8 cellular contexts compared by ENCODE assay signal in the genomic region with DNA sequence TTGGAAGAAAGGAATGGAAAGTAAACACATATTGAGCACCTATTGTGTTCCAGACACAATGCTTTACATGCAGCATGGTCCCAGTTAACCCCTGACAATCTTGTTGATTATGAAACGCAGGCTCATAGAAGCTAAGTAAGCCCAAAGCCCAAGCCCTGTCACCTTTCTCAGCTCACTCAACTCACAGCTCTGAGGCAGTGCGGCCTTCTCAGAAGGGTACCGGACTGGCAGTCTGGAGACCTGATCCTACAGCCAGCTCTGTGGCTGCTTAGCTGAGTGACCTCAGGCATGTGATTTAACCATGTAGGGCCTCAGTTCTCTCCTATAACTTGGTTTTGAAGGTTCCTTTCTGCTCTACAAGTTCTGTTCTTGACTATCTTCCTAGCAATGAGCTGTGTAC. TPM values are rescaled to one million over a fixed set of nuclear protein-coding genes. Genes with fewer than 3 reads are reported as not detected.
DNase-seq lines count a peak whose midpoint lies in the region; ATAC-seq and TF ChIP-seq lines count a peak whose summit lies in the region.

No MANE protein-coding gene starts in this region.

- peak overlapping the region; percentile 95 for H3K4me3 Mint-ChIP-seq in CD4-positive, alpha-beta T cell
- no peak overlapping the region for H3K4me3 Mint-ChIP-seq in dendritic cell treated with granulocyte-macrophage colony-stimulating factor and Interleukin-4, amounts not matched to agents 40 ng/mL and 50 ng/mL, for 4 days

- H3K79me2 ChIP-seq in Loucy (ENCODE audit: insufficient read depth, low read length): 0 out of 2 replicates have a peak, but pooled peaks cover 4% of the 10 kb centered on the region
- H3K79me2 ChIP-seq in osteoblast (ENCODE audit: insufficient read depth, low read length): no peaks in the 10 kb centered on the region
- H3K79me2 ChIP-seq in mesendoderm (ENCODE audit: control insufficient read depth, insufficient read depth, low read length): no peaks in the 10 kb centered on the region

- no peak for DNase-seq in CD4-positive, alpha-beta T cell
- DNase-seq in osteoblast (ENCODE audit: insufficient read length, low spot score, missing footprints) (no peak), KG1 (lab: John Stamatoyannopoulos, UW) (no peak), mesendoderm (no peak), NCI-H345 treated with DMSO at 0.1 percent for 48 hours (lab: John Stamatoyannopoulos, UW; ENCODE audit: unreplicated experiment) (no peak), mucosa of descending colon (no peak)

- H2BK15ac ChIP-seq in mesendoderm (replicated peaks; ENCODE audit: low read depth): no peak overlapping the region

- H3K23ac ChIP-seq in mesendoderm (ENCODE audit: low read length): no peak overlapping the region

- H3K18ac ChIP-seq in mesendoderm (ENCODE audit: low read length): no peak overlapping the region

- no peaks in the 10 kb centered on the region for H3F3A ChIP-seq in Loucy (ENCODE audit: low read depth)

- no peak overlapping the region for H2BK5ac ChIP-seq in mesendoderm (ENCODE audit: low read length)

- H3K27me3 ChIP-seq in CD4-positive, alpha-beta T cell (ENCODE audit: control insufficient read depth, insufficient read depth, low read length): no peaks in the 10 kb centered on the region
- H3K27me3 ChIP-seq in Loucy (ENCODE audit: insufficient read depth, low read length, poor library complexity, severe bottlenecking): no peaks in the 10 kb centered on the region
- H3K27me3 ChIP-seq in osteoblast (ENCODE audit: insufficient read depth, low read length): no peaks in the 10 kb centered on the region
- no peaks in the 10 kb centered on the region for H3K27me3 ChIP-seq in mesendoderm (ENCODE audit: insufficient read depth, low read length, poor library complexity)

- no peak overlapping the region for H3K56ac ChIP-seq in mesendoderm (ENCODE audit: low read length)

- H3K9me3 Mint-ChIP-seq in CD4-positive, alpha-beta T cell: peaks cover 2% of the 10 kb centered on the region
- H3K9me3 Mint-ChIP-seq in dendritic cell treated with granulocyte-macrophage colony-stimulating factor and Interleukin-4, amounts not matched to agents 40 ng/mL and 50 ng/mL, for 4 days: peaks cover 13% of the 10 kb centered on the region

- H3K4ac ChIP-seq in mesendoderm (ENCODE audit: low read depth, low read length): no peak overlapping the region

- H3K4me1 Mint-ChIP-seq in CD4-positive, alpha-beta T cell (ENCODE audit: low read depth): peaks cover 44% of the 10 kb centered on the region
- H3K4me1 Mint-ChIP-seq in dendritic cell treated with granulocyte-macrophage colony-stimulating factor and Interleukin-4, amounts not matched to agents 40 ng/mL and 50 ng/mL, for 4 days (ENCODE audit: low read depth): peaks cover 48% of the 10 kb centered on the region

- H4K20me1 ChIP-seq in Loucy (ENCODE audit: insufficient read depth, low read length, poor library complexity, severe bottlenecking) (no peaks in the 10 kb centered on the region), osteoblast (ENCODE audit: insufficient read depth, low read length) (no peaks in the 10 kb centered on the region)

- no peak overlapping the region for H4K8ac ChIP-seq in mesendoderm (ENCODE audit: low read depth, low read length)

- no peaks in the 10 kb centered on the region for H3K79me1 ChIP-seq in mesendoderm (ENCODE audit: low read length)

- peaks cover 20% of the 10 kb centered on the region for H3K4me1 ChIP-seq in Loucy (ENCODE audit: insufficient read depth, low read length, poor library complexity, severe bottlenecking)
- H3K4me1 ChIP-seq in osteoblast (ENCODE audit: insufficient read depth, low read length): peaks cover 6% of the 10 kb centered on the region
- H3K4me1 ChIP-seq in mesendoderm (ENCODE audit: control insufficient read depth, low read depth, low read length): no peaks in the 10 kb centered on the region
- H3K4me1 ChIP-seq in mucosa of descending colon (ENCODE audit: low read depth): peaks cover 14% of the 10 kb centered on the region

- H3K4me2 ChIP-seq in Loucy (ENCODE audit: low read depth, low read length, poor library complexity, severe bottlenecking) (peak overlapping the region; percentile 77), osteoblast (ENCODE audit: insufficient read depth, low read length) (peak overlapping the region; percentile 85), mesendoderm (ENCODE audit: low read length) (no peak overlapping the region)

- peak overlapping the region; percentile 98 for H2AFZ ChIP-seq in Loucy (ENCODE audit: low read length)
- peak overlapping the region; percentile 92 for H2AFZ ChIP-seq in osteoblast (ENCODE audit: low read length)

- ATAC-seq in CD4-positive, alpha-beta T cell (ENCODE audit: poor library complexity): no peak
- ATAC-seq in mucosa of descending colon: no peak

- WGBS in mesendoderm (ENCODE audit: extremely low coverage, insufficient coverage, low lambda C conversion rate): no CpG with 5 or more reads among the region's 3 CpGs

- no peak for TF ChIP-seq CTCF in CD4-positive, alpha-beta T cell (IDR thresholded peaks at IDR 0.05)
- no peak for TF ChIP-seq CTCF in Loucy (conservative IDR thresholded peaks at IDR 0.05; ENCODE audit: low read length)
- TF ChIP-seq CTCF in osteoblast (IDR thresholded peaks at IDR 0.05; ENCODE audit: extremely low read depth, low read depth, low read length): no peak
- no peak for TF ChIP-seq CTCF in mucosa of descending colon (IDR thresholded peaks at IDR 0.05)

- peak overlapping the region; percentile 96 for H3K9ac ChIP-seq in Loucy (ENCODE audit: low read depth, low read length, poor library complexity, severe bottlenecking)
- no peak overlapping the region for H3K9ac ChIP-seq in mesendoderm (ENCODE audit: low read length)

- peak overlapping the region; percentile 89 for H3K27ac ChIP-seq in CD4-positive, alpha-beta T cell (ENCODE audit: low read depth, low read length)
- H3K27ac ChIP-seq in osteoblast (ENCODE audit: low read depth, low read length) (no peak overlapping the region), mesendoderm (ENCODE audit: low read depth, low read length) (no peak overlapping the region)

- H3K9me2 ChIP-seq in Loucy (replicated peaks; ENCODE audit: low read depth, low read length): no peaks in the 10 kb centered on the region

- H3K27me3 Mint-ChIP-seq in CD4-positive, alpha-beta T cell: no peaks in the 10 kb centered on the region
- no peaks in the 10 kb centered on the region for H3K27me3 Mint-ChIP-seq in dendritic cell treated with granulocyte-macrophage colony-stimulating factor and Interleukin-4, amounts not matched to agents 40 ng/mL and 50 ng/mL, for 4 days

- POLR2A ChIA-PET in CD4-positive, alpha-beta T cell (lab: Charles Lee): interaction anchor here (0.9 to 3.6 kb wide), 9 partner anchors 8 to 560 kb away, joined by 3 to 38 read pairs (median 7); partner anchors contain the start of genes DHX9 and RGS16

- H3K4me3 ChIP-seq in Loucy (ENCODE audit: low read length, poor library complexity, severe bottlenecking) (peak overlapping the region; percentile 97), osteoblast (ENCODE audit: insufficient read depth, low read length) (peak overlapping the region; percentile 74), mesendoderm (ENCODE audit: low read length) (no peak overlapping the region), mucosa of descending colon (no peak overlapping the region)

- no peak overlapping the region for H2BK120ac ChIP-seq in mesendoderm (ENCODE audit: low read depth, low read length)

- peak overlapping the region; percentile 99 for H3K27ac Mint-ChIP-seq in CD4-positive, alpha-beta T cell
- H3K27ac Mint-ChIP-seq in dendritic cell treated with granulocyte-macrophage colony-stimulating factor and Interleukin-4, amounts not matched to agents 40 ng/mL and 50 ng/mL, for 4 days: peak overlapping the region; percentile 98

- no peaks in the 10 kb centered on the region for H3K9me3 ChIP-seq in CD4-positive, alpha-beta T cell (ENCODE audit: control insufficient read depth, low read length)
- no peaks in the 10 kb centered on the region for H3K9me3 ChIP-seq in Loucy (ENCODE audit: insufficient read depth, low read depth, low read length)
- H3K9me3 ChIP-seq in osteoblast (ENCODE audit: low read depth, low read length): no peaks in the 10 kb centered on the region
- no peaks in the 10 kb centered on the region for H3K9me3 ChIP-seq in mucosa of descending colon

- no peaks in the 10 kb centered on the region for H3K36me3 ChIP-seq in Loucy (ENCODE audit: insufficient read depth, low read length)
- no peaks in the 10 kb centered on the region for H3K36me3 ChIP-seq in osteoblast (ENCODE audit: insufficient read depth, low read length)
- no peaks in the 10 kb centered on the region for H3K36me3 ChIP-seq in mesendoderm (ENCODE audit: control insufficient read depth, insufficient read depth, low read length)
- no peaks in the 10 kb centered on the region for H3K36me3 ChIP-seq in mucosa of descending colon (ENCODE audit: low read depth)

- intact Hi-C loops in CD4-positive, alpha-beta T cell (cut with DNase I, micrococcal nuclease): loop anchor here (5.0 to 10.0 kb wide), 2 partner anchors 248 to 1955 kb away; partner anchors contain the start of genes DHX9 (in 1 of the 2) and XPR1 (in 1 of the 2)
- intact Hi-C loops in dendritic cell treated with granulocyte-macrophage colony-stimulating factor and Interleukin-4, amounts not matched to agents 40 ng/mL and 50 ng/mL, for 4 days (cut with micrococcal nuclease): loop anchor here (10.0 kb wide), 1 partner anchor 145 kb away; no protein-coding TSS in a partner anchor
- intact Hi-C loops in mucosa of descending colon (cut with DNase I, micrococcal nuclease): no loop called here

- H3K36me3 Mint-ChIP-seq in CD4-positive, alpha-beta T cell (ENCODE audit: low read depth): peaks cover 49% of the 10 kb centered on the region
- peaks cover 25% of the 10 kb centered on the region for H3K36me3 Mint-ChIP-seq in dendritic cell treated with granulocyte-macrophage colony-stimulating factor and Interleukin-4, amounts not matched to agents 40 ng/mL and 50 ng/mL, for 4 days (ENCODE audit: low read depth)

- CTCF ChIA-PET in CD4-positive, alpha-beta T cell (lab: Charles Lee): interaction anchor here (1.6 to 2.3 kb wide), 3 partner anchors 193 to 198 kb away, joined by 4 to 11 read pairs (median 9); no protein-coding TSS in a partner anchor

- H4K5ac ChIP-seq in mesendoderm (ENCODE audit: low read length): no peak overlapping the region

- no peak overlapping the region for H2AK5ac ChIP-seq in mesendoderm (ENCODE audit: low read length)

RNA-seq across cellular contexts. Expression of gene RNASEL, which starts 0.5 kb away (rescaled TPM):
- total RNA-seq in CD4-positive, alpha-beta T cell: 1 to 10 TPM; 3.5 to 3.7 TPM
- total RNA-seq in osteoblast: 7.2 and 9.1 TPM in 2 replicates
- polyA plus RNA-seq in mesendoderm (2013, experiment 1 of 2): 0.62 TPM
- 0.64 TPM for polyA plus RNA-seq in mesendoderm (2013, experiment 2 of 2)
- 10 to 100 TPM; 14.3 to 23.9 (median 16.3) TPM for total RNA-seq in mucosa of descending colon

RNA-seq across cellular contexts. Expression of gene RGS16, which starts 14.7 kb away (rescaled TPM):
- 10 to 100 TPM; 16.3 to 16.4 TPM for total RNA-seq in CD4-positive, alpha-beta T cell
- under 0.01 and 0.29 TPM in 2 replicates for total RNA-seq in osteoblast
- 44.1 TPM for polyA plus RNA-seq in mesendoderm (2013, experiment 1 of 2)
- 42.9 TPM for polyA plus RNA-seq in mesendoderm (2013, experiment 2 of 2)
- 1 to 10 TPM in 2 of 3 donors, under 1 TPM in 1; 0.61 to 2.3 (median 1.3) TPM for total RNA-seq in mucosa of descending colon

Comparison
In these comparisons a context has a peak if more than half of its experiments do, and no peak if none do; other contexts are left out.
1. H3K4me3 ChIP-seq: peak in Loucy (single experiment) and osteoblast (single experiment); none in mesendoderm (single experiment) and mucosa of descending colon (single experiment).
2. RNA of gene RGS16, which starts 14.7 kb away (total RNA-seq): 16.3 to 16.4 TPM in CD4-positive, alpha-beta T cell; 0.61 to 2.3 TPM in mucosa of descending colon and under 0.01 to 0.29 TPM in osteoblast; every median in the first group is over 4 times any median in the second.
3. intact Hi-C loops: an anchor here in CD4-positive, alpha-beta T cell (5.0 to 10.0 kb wide) and dendritic cell treated with granulocyte-macrophage colony-stimulating factor and Interleukin-4, amounts not matched to agents 40 ng/mL and 50 ng/mL, for 4 days (10.0 kb wide); none called in mucosa of descending colon.